Comparison of ENCODE assay signal across 23 cellular contexts in the genomic region with DNA sequence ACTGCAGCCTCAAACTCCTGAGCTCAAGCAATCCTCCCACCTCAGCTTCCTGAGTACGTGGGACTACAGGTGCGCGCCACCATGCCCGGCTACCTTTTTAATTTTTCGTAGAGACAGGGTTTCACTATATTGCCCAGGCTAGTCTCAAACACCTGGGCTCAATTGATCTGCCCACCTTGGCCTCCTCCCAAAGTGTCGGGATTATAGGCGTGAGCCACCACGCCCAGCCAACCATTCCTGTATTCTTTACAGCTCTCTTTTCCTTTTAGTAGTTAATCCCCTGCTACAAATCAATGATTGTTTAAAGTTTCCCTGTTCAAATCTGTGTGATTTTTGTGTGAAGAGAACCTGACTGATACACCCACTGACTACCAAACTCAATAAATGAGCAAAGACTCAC.
"Had no signal": no experiment of that assay in that cellular context is flagged by ENCODE, and none has a peak within 500 bp of the region (broad histone marks: within the 10 kb centered on the region; RNA-seq: fewer than 3 reads in every experiment).

No MANE protein-coding gene starts in this region.

- H3K9me3 ChIP-seq: pancreas, stomach, thoracic aorta, transverse colon had no signal

- FAIRE-seq: colon, kidney, pancreas had no signal

- H2AFZ ChIP-seq: hepatocyte had no signal

- H3K27ac ChIP-seq: hepatocyte, pancreas, stomach, thoracic aorta had no signal

- ATAC-seq: left cardiac atrium; left ventricle myocardium superior; naive thymus-derived CD4-positive, alpha-beta T cell; pancreas; right cardiac atrium; stimulated activated naive B cell treated with anti-CD40 and anti-IgM and Interleukin-4, amounts not matched to agents 10 μg/mL and 1 μg/mL and 100 μg/mL, for 72 hours had no signal

- H3K27me3 ChIP-seq: hepatocyte, pancreas, stomach, transverse colon had no signal

- DNase-seq: cerebellar nuclear complex; dermis blood vessel endothelial cell; erythroblast; foreskin melanocyte; left cardiac atrium; left ventricle myocardium superior; mesenchymal stem cell; naive thymus-derived CD4-positive, alpha-beta T cell; nephron progenitor cell; pancreas; right cardiac atrium; stimulated activated CD4-positive, alpha-beta T cell treated with anti-CD3 and anti-CD28 coated beads, Interleukin-15, amount 100 ng/mL, for 24 hours; stimulated activated CD4-positive, alpha-beta T cell treated with anti-CD3 and anti-CD28 coated beads, Interleukin-2, amount 100 ng/mL, for 24 hours; stimulated activated CD4-positive, alpha-beta T cell treated with anti-CD3 and anti-CD28 coated beads, Interleukin-4, amount 100 ng/mL, for 4 hours; stimulated activated naive B cell treated with anti-CD40 and anti-IgM and Interleukin-4, amounts not matched to agents 10 μg/mL and 1 μg/mL and 100 μg/mL, for 72 hours; stomach; substantia nigra; transverse colon had no signal

- H3K4me2 ChIP-seq: hepatocyte had no signal

- H3K4me1 ChIP-seq: pancreas had no signal

- H3K4me3 ChIP-seq: hepatocyte, lung, pancreas, stomach, thoracic aorta, transverse colon had no signal

- H3K36me3 ChIP-seq: pancreas had no signal
